In genomic region chr15:45456212-45457106, GRCh38 we compare ENCODE assay signal across 8 cellular contexts.
DNase-seq lines count a peak whose midpoint lies in the region; ATAC-seq, FAIRE-seq and TF ChIP-seq lines count a peak whose summit lies in the region.

No MANE protein-coding gene starts in this region.

- no peaks in the 10 kb centered on the region for H3K36me3 Mint-ChIP-seq in endothelial cell (ENCODE audit: low read depth, unreplicated experiment)

- 51 to 71% (median 57%) methylated on average over 21 to 22 of the region's 22 CpGs for WGBS in spleen, 5 donors

- H3K4me1 Mint-ChIP-seq in endothelial cell (ENCODE audit: unreplicated experiment): no peaks in the 10 kb centered on the region

- no peaks in the 10 kb centered on the region for H3K9me3 Mint-ChIP-seq in endothelial cell (ENCODE audit: unreplicated experiment)

- H3K4me3 ChIP-seq in spleen: peak overlapping the region in 1 of 8 donors; percentile 38

- H3K27ac ChIP-seq in spleen: peak overlapping the region in 4 of 8 donors; percentile 5 to 83 (median 74)

- H3K4me1 ChIP-seq in spleen: peaks cover 4 to 54% (median 50%) of the 10 kb centered on the region in 6 donors

- H3K9me3 ChIP-seq in spleen: no peaks in the 10 kb centered on the region

- no peak for DNase-seq in GM18507 (ENCODE audit: extremely low spot score, insufficient read length, low read depth)
- DNase-seq in SIG-M5 treated with dmso at 0.1 percent for 504 hours (lab: John Stamatoyannopoulos, UW; ENCODE audit: unreplicated experiment): peak; percentile 88
- DNase-seq in activated gamma-delta T cell treated with Interleukin-2 at 50 U/mL for 16 hours: peak; percentile 49
- no peak for DNase-seq in Right ventricle myocardium superior
- peak; percentile 83 for DNase-seq in spleen
- DNase-seq in endothelial cell (ENCODE audit: low spot score): no peak

- H3K27me3 ChIP-seq in spleen (replicated peaks in 1 of 7): no peaks in the 10 kb centered on the region

- no peak for TF ChIP-seq POLR2A in spleen (IDR thresholded peaks at IDR 0.05)

- intact Hi-C loops in Right ventricle myocardium superior (cut with DNase I): loop anchor here (5.0 kb wide), 1 partner anchor 161 kb away; no protein-coding TSS in a partner anchor
- intact Hi-C loops in spleen (cut with DNase I; ENCODE audit: low total_unique reads): no loop called here

- H3K27ac Mint-ChIP-seq in endothelial cell (ENCODE audit: unreplicated experiment): no peak overlapping the region

- peaks cover 4% of the 10 kb centered on the region for H3K27me3 Mint-ChIP-seq in endothelial cell (ENCODE audit: unreplicated experiment)

- H3K4me3 Mint-ChIP-seq in endothelial cell (ENCODE audit: unreplicated experiment): no peak overlapping the region

- H3K36me3 ChIP-seq in spleen: no peaks in the 10 kb centered on the region

- FAIRE-seq in GM18507 (lab: Jason Lieb, UNC): peak; percentile 35

- TF ChIP-seq CTCF in spleen (IDR thresholded peaks at IDR 0.05 in 8 of 11, conservative IDR thresholded peaks at IDR 0.05 in 3 of 11) (no peak), endothelial cell (IDR thresholded peaks at IDR 0.05; ENCODE audit: unreplicated experiment) (no peak)

- peak; percentile 38 for ATAC-seq in Right ventricle myocardium superior (ENCODE audit: poor library complexity)
- ATAC-seq in HG03457 (IDR thresholded peaks at IDR 0.05; ENCODE audit: unreplicated experiment): no peak
- ATAC-seq in GM19035 (IDR thresholded peaks at IDR 0.05; ENCODE audit: unreplicated experiment): no peak

Comparison
In these comparisons a context has a peak if more than half of its experiments do, and no peak if none do; other contexts are left out.
1. DNase-seq: peak in SIG-M5 treated with dmso at 0.1 percent for 504 hours (single experiment), activated gamma-delta T cell treated with Interleukin-2 at 50 U/mL for 16 hours (single experiment) and spleen (single experiment); none in GM18507 (single experiment), Right ventricle myocardium superior (single experiment) and endothelial cell (single experiment).